23 cellular contexts compared by ENCODE assay signal in genomic region chr11:31441296-31441695, GRCh38.
"Had no signal": no experiment of that assay in that cellular context is flagged by ENCODE, and none has a peak within 500 bp of the region (broad histone marks: within the 10 kb centered on the region; RNA-seq: fewer than 3 reads in every experiment).

No MANE protein-coding gene starts in this region.

- FAIRE-seq: colon had no signal

- H3K9me3 ChIP-seq: MG63 had no signal

- H3K27me3 ChIP-seq: MG63 had no signal

- DNase-seq: activated CD4-positive, alpha-beta memory T cell treated with anti-CD3 and anti-CD28 coated beads, Interleukin-2, amount 10 ng/mL, durations not matched to agents 7 days and 5 days; activated CD4-positive, alpha-beta T cell treated with anti-CD3 and anti-CD28 coated beads for 1 hour; activated CD4-positive, alpha-beta T cell treated with anti-CD3 and anti-CD28 coated beads for 48 hours; activated CD4-positive, CD25-positive, alpha-beta regulatory T cell; activated CD8-positive, alpha-beta memory T cell treated with anti-CD3 and anti-CD28 coated beads for 24 hours; activated CD8-positive, alpha-beta memory T cell treated with anti-CD3 and anti-CD28 coated beads, Interleukin-2, amount 10 ng/mL, durations not matched to agents 7 days and 5 days; activated CD8-positive, alpha-beta memory T cell treated with anti-CD3 and anti-CD28 coated beads, Interleukin-2, amount 50 U/mL, for 48 hours; activated effector memory CD4-positive, alpha-beta T cell treated with Interleukin-2 at 50 U/mL for 16 hours; activated naive CD4-positive, alpha-beta T cell treated with anti-CD3 and anti-CD28 coated beads, Interleukin-2, amount 10 ng/mL, durations not matched to agents 7 days and 5 days; activated naive CD8-positive, alpha-beta T cell treated with anti-CD3 and anti-CD28 coated beads, Interleukin-2, amount 50 U/mL, for 24 hours; activated T-cell treated with anti-CD3 and anti-CD28 coated beads, Interleukin-2, amount 50 U/mL, for 48 hours; anterior cingulate cortex; central memory CD4-positive, alpha-beta T cell; Karpas-422; MG63; NCI-H1694; NCI-H226; NCI-H446 treated with DMSO at 0.1 percent for 48 hours; NCI-H524; Right ventricle myocardium superior; T1000; WERI-Rb-1 had no signal

- H3K4me3 ChIP-seq: MG63 had no signal

- H3K36me3 ChIP-seq: MG63, WERI-Rb-1 had no signal

- ATAC-seq: activated CD8-positive, alpha-beta memory T cell treated with anti-CD3 and anti-CD28 coated beads, Interleukin-2, amount 10 ng/mL, durations not matched to agents 7 days and 5 days; activated naive CD8-positive, alpha-beta T cell treated with anti-CD3 and anti-CD28 coated beads, Interleukin-2, amount 50 U/mL, for 24 hours had no signal

- H3K27ac ChIP-seq: WERI-Rb-1 had no signal
